In the genomic region with DNA sequence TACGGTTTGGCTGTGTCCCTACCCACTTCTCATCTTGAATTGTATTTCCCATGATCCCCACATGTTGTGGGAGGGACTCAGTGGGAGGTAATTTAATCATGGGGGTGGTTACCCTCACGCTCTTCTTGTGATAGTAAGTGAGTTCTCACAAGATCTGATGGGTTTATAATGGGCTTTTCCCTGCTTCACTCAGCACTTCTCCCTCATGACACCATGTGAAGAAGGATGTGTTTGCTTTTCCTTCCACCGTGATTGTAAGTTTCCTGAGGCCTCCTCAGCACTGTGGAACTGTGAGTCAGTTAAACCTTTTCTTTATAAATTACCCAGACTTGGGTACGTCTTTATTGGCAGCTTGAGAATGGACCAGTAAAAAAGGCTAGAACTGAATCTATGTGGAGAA, we compare ENCODE assay signal across 21 cellular contexts.
"Had no signal": no experiment of that assay in that cellular context is flagged by ENCODE, and none has a peak within 500 bp of the region (broad histone marks: within the 10 kb centered on the region; RNA-seq: fewer than 3 reads in every experiment).

No MANE protein-coding gene starts in this region.

- H3K27ac ChIP-seq: dorsolateral prefrontal cortex, gastrocnemius medialis, heart right ventricle, neutrophil, psoas muscle, right lobe of liver, stomach, thoracic aorta, transverse colon had no signal

- H3K27ac Mint-ChIP-seq: naive B cell; stimulated activated memory B cell treated with anti-CD40 and anti-IgM and Interleukin-4, amounts not matched to agents 10 μg/mL and 1 μg/mL and 100 μg/mL, for 72 hours had no signal

- H3K27me3 Mint-ChIP-seq: naive B cell; stimulated activated memory B cell treated with anti-CD40 and anti-IgM and Interleukin-4, amounts not matched to agents 10 μg/mL and 1 μg/mL and 100 μg/mL, for 72 hours had no signal

- H3K9me3 Mint-ChIP-seq: naive B cell; stimulated activated memory B cell treated with anti-CD40 and anti-IgM and Interleukin-4, amounts not matched to agents 10 μg/mL and 1 μg/mL and 100 μg/mL, for 72 hours had no signal

- H3K4me1 Mint-ChIP-seq: naive B cell; stimulated activated memory B cell treated with anti-CD40 and anti-IgM and Interleukin-4, amounts not matched to agents 10 μg/mL and 1 μg/mL and 100 μg/mL, for 72 hours had no signal

- H3K4me3 Mint-ChIP-seq: naive B cell; stimulated activated memory B cell treated with anti-CD40 and anti-IgM and Interleukin-4, amounts not matched to agents 10 μg/mL and 1 μg/mL and 100 μg/mL, for 72 hours had no signal

- H3K4me1 ChIP-seq: gastrocnemius medialis, psoas muscle, right lobe of liver, stomach had no signal

- ATAC-seq: gastrocnemius medialis; heart right ventricle; psoas muscle; right lobe of liver; stimulated activated memory B cell treated with anti-CD40 and anti-IgM and Interleukin-4, amounts not matched to agents 10 μg/mL and 1 μg/mL and 100 μg/mL, for 72 hours had no signal

- H3K9me3 ChIP-seq: gastrocnemius medialis, heart right ventricle, neutrophil, psoas muscle, right lobe of liver, stomach, thoracic aorta, transverse colon had no signal

- FAIRE-seq: islet of Langerhans had no signal

- H3K36me3 Mint-ChIP-seq: naive B cell; stimulated activated memory B cell treated with anti-CD40 and anti-IgM and Interleukin-4, amounts not matched to agents 10 μg/mL and 1 μg/mL and 100 μg/mL, for 72 hours had no signal

- DNase-seq: cortex of kidney; dorsolateral prefrontal cortex; effector CD8-positive, alpha-beta T cell; gastrocnemius medialis; heart right ventricle; hypothalamus; kidney glomerular epithelial cell; mesendoderm; naive B cell; psoas muscle; retina; right lobe of liver; stimulated activated CD4-positive, alpha-beta T cell treated with anti-CD3 and anti-CD28 coated beads, Interleukin-4, amount 100 ng/mL, for 1 hour; stimulated activated CD8-positive, alpha-beta memory T cell treated with anti-CD3 and anti-CD28 coated beads, Interleukin-4, amount 100 ng/mL, for 48 hours; stomach; substantia nigra; transverse colon had no signal

- H3K4me3 ChIP-seq: dorsolateral prefrontal cortex, gastrocnemius medialis, heart right ventricle, psoas muscle, right lobe of liver, stomach, thoracic aorta, transverse colon had no signal
